Comparison of ENCODE assay signal across 8 cellular contexts in the genomic region with DNA sequence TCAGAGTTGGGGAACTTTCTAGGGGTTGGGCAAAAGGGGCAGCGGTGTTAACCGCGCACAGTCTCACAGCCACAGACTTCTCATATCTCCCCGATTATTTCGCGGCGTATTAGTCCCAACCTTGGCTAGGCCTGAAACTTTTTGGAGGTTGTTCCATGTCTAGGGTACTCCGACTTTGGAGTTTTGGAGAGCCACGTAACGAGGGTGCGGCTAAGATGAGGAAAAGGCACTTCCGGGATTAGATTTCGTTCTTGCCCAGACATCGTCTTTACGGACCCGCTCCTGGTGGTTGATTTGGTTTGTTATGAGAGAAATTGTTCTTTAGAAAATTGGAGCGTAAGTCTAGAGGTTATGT. TPM values are rescaled to one million over a fixed set of nuclear protein-coding genes. Genes with fewer than 3 reads are reported as not detected.
DNase-seq lines count a peak whose midpoint lies in the region; ATAC-seq, FAIRE-seq and TF ChIP-seq lines count a peak whose summit lies in the region.

No MANE protein-coding gene starts in this region.

- no peak overlapping the region for H2BK120ac ChIP-seq in neuronal stem cell (ENCODE audit: low read depth, low read length)

- H3K14ac ChIP-seq in neuronal stem cell (ENCODE audit: low read length) = no peak overlapping the region

- H2BK15ac ChIP-seq in neuronal stem cell (ENCODE audit: low read length) = no peak overlapping the region

- peak overlapping the region; percentile 30 for H2BK5ac ChIP-seq in neuronal stem cell (ENCODE audit: low read length)

- no CpG with 5 or more reads among the region's 17 CpGs for WGBS in neuronal stem cell (ENCODE audit: extremely low coverage in 2 of 2, insufficient read length in 2 of 2, insufficient replicate concordance in 1 of 2), 2 donors

- H3K4me1 Mint-ChIP-seq in T-helper 1 cell treated with Interleukin-12 subunit alpha and Interleukin-12 subunit beta and Interleukin-4 antibody, amounts not matched to agents 30 μg/mL and 1 μg/mL, for 36 hours (ENCODE audit: low read depth) = peaks cover 41% of the 10 kb centered on the region

- H3K36me3 Mint-ChIP-seq in T-helper 1 cell treated with Interleukin-12 subunit alpha and Interleukin-12 subunit beta and Interleukin-4 antibody, amounts not matched to agents 30 μg/mL and 1 μg/mL, for 36 hours (ENCODE audit: low read depth) = peaks cover 3% of the 10 kb centered on the region

- peak overlapping the region; percentile 95 for H3K27ac ChIP-seq in neuronal stem cell (replicated peaks; ENCODE audit: low read length)

- in situ Hi-C loops in ACHN (cut with HindIII; ENCODE audit: low pct_ligation_motif_present, low pct_unique_long_range_greater_than_20kb, low sequenced_read_pairs) = no loop called here

- no peak for TF ChIP-seq POLR2A in GM12892 (IDR thresholded peaks at IDR 0.05; ENCODE audit: low read depth, low read length)

- no peak overlapping the region for H3K23ac ChIP-seq in neuronal stem cell (ENCODE audit: low read depth, low read length, poor library complexity)

- no peak overlapping the region for H3K4ac ChIP-seq in neuronal stem cell (ENCODE audit: low read length)

- H2AFZ ChIP-seq in neuronal stem cell (ENCODE audit: low read length) = peak overlapping the region; percentile 85

- no peak overlapping the region for H2BK12ac ChIP-seq in neuronal stem cell (ENCODE audit: low read length)

- no peak for ATAC-seq in HG02763 (IDR thresholded peaks at IDR 0.05; ENCODE audit: unreplicated experiment)

- H3K9me3 ChIP-seq in neuronal stem cell (replicated peaks in 1 of 2; ENCODE audit: control insufficient read depth in 2 of 2, insufficient read depth in 1 of 2, low read depth in 1 of 2, low read length in 2 of 2) = no peaks in the 10 kb centered on the region

- H4K91ac ChIP-seq in neuronal stem cell (ENCODE audit: low read depth, low read length, poor library complexity) = no peak overlapping the region

- peak overlapping the region; percentile 96 for H3K4me3 Mint-ChIP-seq in T-helper 1 cell treated with Interleukin-12 subunit alpha and Interleukin-12 subunit beta and Interleukin-4 antibody, amounts not matched to agents 30 μg/mL and 1 μg/mL, for 36 hours

- FAIRE-seq in GM12892 (lab: Jason Lieb, UNC) = peak; percentile 77

- H3K27me3 ChIP-seq in neuronal stem cell (ENCODE audit: control insufficient read depth in 3 of 3, insufficient read depth in 3 of 3, low read depth in 1 of 3, low read length in 3 of 3) = no peaks in the 10 kb centered on the region

- no peaks in the 10 kb centered on the region for H3K27me3 Mint-ChIP-seq in T-helper 1 cell treated with Interleukin-12 subunit alpha and Interleukin-12 subunit beta and Interleukin-4 antibody, amounts not matched to agents 30 μg/mL and 1 μg/mL, for 36 hours (ENCODE audit: low read depth)

- peaks cover 2 to 12% of the 10 kb centered on the region in 2 donors for H3K4me1 ChIP-seq in neuronal stem cell (ENCODE audit: control insufficient read depth in 2 of 2, insufficient read depth in 1 of 2, low read depth in 1 of 2, low read length in 2 of 2)

- no peak overlapping the region for H2AK5ac ChIP-seq in neuronal stem cell (ENCODE audit: low read depth, low read length)

- H3K27ac Mint-ChIP-seq in T-helper 1 cell treated with Interleukin-12 subunit alpha and Interleukin-12 subunit beta and Interleukin-4 antibody, amounts not matched to agents 30 μg/mL and 1 μg/mL, for 36 hours = peak overlapping the region; percentile 99

- DNase-seq in ACHN (peak; percentile 45), GM12892 (ENCODE audit: insufficient read length) (no peak), epithelial cell of proximal tubule (ENCODE audit: low read depth) (no peak), neuronal stem cell (ENCODE audit: low spot score) (no peak), cortex of kidney (lab: John Stamatoyannopoulos, UW) (no peak), superior temporal gyrus (ENCODE audit: extremely low spot score) (no peak)

- peak overlapping the region; percentile 66 for H3K18ac ChIP-seq in neuronal stem cell (ENCODE audit: low read length)

- H3K9me3 Mint-ChIP-seq in T-helper 1 cell treated with Interleukin-12 subunit alpha and Interleukin-12 subunit beta and Interleukin-4 antibody, amounts not matched to agents 30 μg/mL and 1 μg/mL, for 36 hours = no peaks in the 10 kb centered on the region

- H3K79me1 ChIP-seq in neuronal stem cell (ENCODE audit: low read depth, low read length) = peaks cover 5% of the 10 kb centered on the region

- H3K4me3 ChIP-seq in epithelial cell of proximal tubule (ENCODE audit: low read depth, low read length) = peak overlapping the region; percentile 95
- peak overlapping the region; percentile 82 to 99 for H3K4me3 ChIP-seq in neuronal stem cell (ENCODE audit: low read length in 2 of 2)

- no peaks in the 10 kb centered on the region for H3K36me3 ChIP-seq in neuronal stem cell (replicated peaks in 1 of 2; ENCODE audit: control insufficient read depth in 2 of 2, insufficient read depth in 2 of 2, low read length in 2 of 2)

- H3K9ac ChIP-seq in neuronal stem cell (ENCODE audit: low read depth, low read length, poor library complexity) = peak overlapping the region; percentile 79

- no peak for TF ChIP-seq CTCF in epithelial cell of proximal tubule (conservative IDR thresholded peaks at IDR 0.05; ENCODE audit: low read depth, low read length)

- H4K8ac ChIP-seq in neuronal stem cell (ENCODE audit: low read depth, low read length) = no peak overlapping the region

- H3K4me2 ChIP-seq in neuronal stem cell (ENCODE audit: insufficient read depth, low read length, poor library complexity, severe bottlenecking) = peak overlapping the region; percentile 58

RNA-seq across cellular contexts. Expression of a gene that starts 0.5 kb away (rescaled TPM):
- polyA plus RNA-seq in GM12892 (2012; ENCODE audit: missing spikeins) = 43.2 TPM
- 8.4 and 11.3 TPM in 2 replicates for total RNA-seq in epithelial cell of proximal tubule
- polyA plus RNA-seq in neuronal stem cell (2013, experiment 1 of 2) = 65.7 TPM
- 63.4 TPM for polyA plus RNA-seq in neuronal stem cell (2013, experiment 2 of 2)

RNA-seq across cellular contexts. Expression of a gene that starts 1.1 kb away (rescaled TPM):
- 31.5 TPM for polyA plus RNA-seq in GM12892 (2012; ENCODE audit: missing spikeins)
- total RNA-seq in epithelial cell of proximal tubule = 44.3 and 48.5 TPM in 2 replicates
- 31.6 TPM for polyA plus RNA-seq in neuronal stem cell (2013, experiment 1 of 2)
- polyA plus RNA-seq in neuronal stem cell (2013, experiment 2 of 2) = 33.6 TPM
